ENCODE assay signal across 10 cellular contexts in the genomic region with DNA sequence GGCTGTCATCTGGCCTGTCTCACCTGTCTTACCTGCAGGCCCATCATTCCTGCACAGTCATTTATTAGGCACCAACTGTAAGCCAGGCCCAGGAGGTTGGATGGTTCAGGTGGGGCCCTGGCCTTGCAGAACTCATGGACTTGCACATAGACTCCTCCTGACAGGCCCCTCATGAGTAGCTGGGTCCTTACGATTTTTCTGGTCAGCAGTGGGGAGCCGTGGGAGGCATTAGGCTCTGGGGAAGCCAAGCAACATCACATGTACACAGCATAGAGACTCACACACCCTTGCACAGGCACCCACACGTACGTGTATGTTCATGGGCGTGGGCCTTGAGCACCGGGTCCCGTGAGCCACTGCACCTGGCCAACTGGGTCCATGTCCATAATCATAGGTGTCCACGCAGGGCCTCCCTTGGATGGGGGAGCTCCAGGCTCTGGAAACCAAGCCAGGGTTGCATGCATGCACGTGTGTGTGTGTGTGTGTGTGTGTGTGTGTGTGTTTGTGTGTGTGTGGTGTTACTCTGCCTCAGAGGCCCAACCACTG. TPM values are rescaled to one million over a fixed set of nuclear protein-coding genes. Genes with fewer than 3 reads are reported as not detected.
DNase-seq lines count a peak whose midpoint lies in the region; ATAC-seq, FAIRE-seq and TF ChIP-seq lines count a peak whose summit lies in the region.
"Had no signal": no experiment of that assay in that cellular context is flagged by ENCODE, and none has a peak within 500 bp of the region (broad histone marks: within the 10 kb centered on the region; RNA-seq: fewer than 3 reads in every experiment).

No MANE protein-coding gene starts in this region.

- H3K9me3 Mint-ChIP-seq in activated naive CD8-positive, alpha-beta T cell treated with anti-CD3 and anti-CD28 coated beads, Interleukin-2, amount 50 U/mL, for 24 hours, result no peaks in the 10 kb centered on the region
- H3K9me3 Mint-ChIP-seq in progenitor cell of endocrine pancreas (ENCODE audit: low read depth), result no peaks in the 10 kb centered on the region
- H3K9me3 Mint-ChIP-seq: H9 had no signal

- no peaks in the 10 kb centered on the region for H3K27me3 Mint-ChIP-seq in activated naive CD8-positive, alpha-beta T cell treated with anti-CD3 and anti-CD28 coated beads, Interleukin-2, amount 50 U/mL, for 24 hours
- peaks cover 7% of the 10 kb centered on the region for H3K27me3 Mint-ChIP-seq in progenitor cell of endocrine pancreas

- H3K27me3 ChIP-seq in small intestine (ENCODE audit: control insufficient read depth in 2 of 2, insufficient read depth in 2 of 2, low read length in 2 of 2) (no peaks in the 10 kb centered on the region), MG63 (no peaks in the 10 kb centered on the region), tibial nerve (no peaks in the 10 kb centered on the region)

- DNase-seq in activated CD4-positive, alpha-beta T cell treated with anti-CD3 and anti-CD28 coated beads for 48 hours, result peak; percentile 65
- no peak for DNase-seq in activated CD4-positive, alpha-beta T cell treated with anti-CD3 and anti-CD28 coated beads for 1 hour
- DNase-seq in activated naive CD8-positive, alpha-beta T cell treated with anti-CD3 and anti-CD28 coated beads, Interleukin-2, amount 50 U/mL, for 24 hours, result peak; percentile 44
- DNase-seq in small intestine (no peak), MG63 (no peak), progenitor cell of endocrine pancreas (ENCODE audit: low spot score, unreplicated experiment) (no peak), tibial nerve (ENCODE audit: low spot score in 2 of 2) (no peak)

- H3K27ac ChIP-seq in small intestine (ENCODE audit: low read depth in 1 of 2, low read length in 1 of 2) (peak overlapping the region; percentile 9 to 15), tibial nerve (peak overlapping the region in 2 of 4 donors; percentile 15 to 59)

- 49 to 57% (median 55%) methylated on average over 8 to 9 of the region's 9 CpGs for WGBS in small intestine, 3 donors
- 62 to 76% methylated on average over 5 to 9 of the region's 9 CpGs for WGBS in tibial nerve, 2 donors

- peaks cover 0 to 3% of the 10 kb centered on the region in 2 donors for H3K4me1 ChIP-seq in small intestine (ENCODE audit: control insufficient read depth in 2 of 2, insufficient read depth in 1 of 2, low read depth in 1 of 2, low read length in 1 of 2)
- H3K4me1 ChIP-seq in tibial nerve, result peaks cover 0 to 25% (median 20%) of the 10 kb centered on the region in 4 donors

- peak in 1 of 2 donors; percentile 1 for TF ChIP-seq POLR2A in tibial nerve (IDR thresholded peaks at IDR 0.05)

- peaks cover 93% of the 10 kb centered on the region for H3K4me1 Mint-ChIP-seq in activated naive CD8-positive, alpha-beta T cell treated with anti-CD3 and anti-CD28 coated beads, Interleukin-2, amount 50 U/mL, for 24 hours
- no peaks in the 10 kb centered on the region for H3K4me1 Mint-ChIP-seq in progenitor cell of endocrine pancreas (ENCODE audit: low read depth)

- TF ChIP-seq CTCF in progenitor cell of endocrine pancreas (IDR thresholded peaks at IDR 0.05; ENCODE audit: unreplicated experiment) (no peak), tibial nerve (IDR thresholded peaks at IDR 0.05) (no peak)

- H3K27ac Mint-ChIP-seq in activated naive CD8-positive, alpha-beta T cell treated with anti-CD3 and anti-CD28 coated beads, Interleukin-2, amount 50 U/mL, for 24 hours, result peak overlapping the region; percentile 99
- no peak overlapping the region for H3K27ac Mint-ChIP-seq in progenitor cell of endocrine pancreas
- H3K27ac Mint-ChIP-seq: H9 had no signal

- peak overlapping the region; percentile 61 for H3K4me3 Mint-ChIP-seq in activated naive CD8-positive, alpha-beta T cell treated with anti-CD3 and anti-CD28 coated beads, Interleukin-2, amount 50 U/mL, for 24 hours
- no peak overlapping the region for H3K4me3 Mint-ChIP-seq in progenitor cell of endocrine pancreas (ENCODE audit: low read depth)
- H3K4me3 Mint-ChIP-seq: H9 had no signal

- FAIRE-seq in small intestine (lab: Jason Lieb, UNC), result no peak
- FAIRE-seq: A549 had no signal

- ATAC-seq in HG03196 (IDR thresholded peaks at IDR 0.05; ENCODE audit: unreplicated experiment), result peak; percentile 3
- ATAC-seq in activated naive CD8-positive, alpha-beta T cell treated with anti-CD3 and anti-CD28 coated beads, Interleukin-2, amount 50 U/mL, for 24 hours, result peak; percentile 1

- peaks cover 6% of the 10 kb centered on the region for H3K36me3 Mint-ChIP-seq in activated naive CD8-positive, alpha-beta T cell treated with anti-CD3 and anti-CD28 coated beads, Interleukin-2, amount 50 U/mL, for 24 hours (ENCODE audit: low read depth)
- no peaks in the 10 kb centered on the region for H3K36me3 Mint-ChIP-seq in progenitor cell of endocrine pancreas (ENCODE audit: insufficient read depth)

- H3K4me3 ChIP-seq in small intestine (ENCODE audit: low read depth in 1 of 2, low read length in 2 of 2) (no peak overlapping the region), MG63 (no peak overlapping the region), tibial nerve (no peak overlapping the region)
- H3K4me3 ChIP-seq: A549 had no signal

- H3K36me3 ChIP-seq in small intestine (ENCODE audit: control insufficient read depth in 2 of 2, insufficient read depth in 2 of 2, low read length in 2 of 2) (no peaks in the 10 kb centered on the region), MG63 (no peaks in the 10 kb centered on the region), tibial nerve (no peaks in the 10 kb centered on the region)

- H3K9me3 ChIP-seq in small intestine (ENCODE audit: control insufficient read depth, low read depth), result no peaks in the 10 kb centered on the region
- H3K9me3 ChIP-seq in MG63, result no peaks in the 10 kb centered on the region
- H3K9me3 ChIP-seq in tibial nerve, result no peaks in the 10 kb centered on the region
- H3K9me3 ChIP-seq: A549 had no signal

- no peak for TF ChIP-seq EP300 in tibial nerve (IDR thresholded peaks at IDR 0.05)

RNA-seq across cellular contexts. Expression of gene CISH, which starts 20.3 kb away (rescaled TPM):
- 1 to 10 TPM; 4.8 to 7.8 (median 6.9) TPM for polyA plus RNA-seq in small intestine
- 0.20 TPM in 1 of 2 replicates, not detected in the other for total RNA-seq in MG63 (2014; rRNA removed; shearing (Covaris generic); ENCODE audit: low replicate concordance)
- total RNA-seq in progenitor cell of endocrine pancreas (4.9 and 5.2 TPM in 2 replicates), tibial nerve (10 to 100 TPM in 1 of 4 donors, 1 to 10 TPM in 3; 5.5 to 15.5 (median 5.8) TPM)

RNA-seq across cellular contexts. Expression of gene HEMK1, which starts 21.9 kb away (rescaled TPM):
- polyA plus RNA-seq in small intestine, result 10 to 100 TPM; 13.9 to 18.1 (median 13.9) TPM
- 4.3 and 23.3 TPM in 2 replicates for total RNA-seq in MG63 (2014; rRNA removed; shearing (Covaris generic); ENCODE audit: low replicate concordance)
- total RNA-seq in progenitor cell of endocrine pancreas (23.0 and 23.7 TPM in 2 replicates), tibial nerve (10 to 100 TPM in 1 of 4 donors, 1 to 10 TPM in 3; 6.9 to 10.2 (median 8.8) TPM)

RNA-seq across cellular contexts. Expression of gene C3orf18, which starts 23.7 kb away (rescaled TPM):
- polyA plus RNA-seq in small intestine, result 1 to 10 TPM; 1.1 to 3.9 (median 1.9) TPM
- 5.0 and 20.1 TPM in 2 replicates for total RNA-seq in MG63 (2014; rRNA removed; shearing (Covaris generic); ENCODE audit: low replicate concordance)
- total RNA-seq in progenitor cell of endocrine pancreas (12.0 and 12.5 TPM in 2 replicates), tibial nerve (10 to 100 TPM; 12.2 to 21.1 (median 19.1) TPM)

RNA-seq across cellular contexts. Expression of gene MAPKAPK3, which starts 25.7 kb away (rescaled TPM):
- 10 to 100 TPM; 28.2 to 34.4 (median 28.6) TPM for polyA plus RNA-seq in small intestine
- 23.7 and 33.4 TPM in 2 replicates for total RNA-seq in MG63 (2014; rRNA removed; shearing (Covaris generic); ENCODE audit: low replicate concordance)
- total RNA-seq in progenitor cell of endocrine pancreas (40.8 and 42.6 TPM in 2 replicates), tibial nerve (10 to 100 TPM; 17.2 to 53.7 (median 18.0) TPM)

Comparison
In these comparisons a context has a peak if more than half of its experiments do, and no peak if none do; other contexts are left out.
1. DNase-seq: peak in activated CD4-positive, alpha-beta T cell treated with anti-CD3 and anti-CD28 coated beads for 48 hours (single experiment) and activated naive CD8-positive, alpha-beta T cell treated with anti-CD3 and anti-CD28 coated beads, Interleukin-2, amount 50 U/mL, for 24 hours (single experiment); none in activated CD4-positive, alpha-beta T cell treated with anti-CD3 and anti-CD28 coated beads for 1 hour (single experiment), small intestine (single experiment), MG63 (single experiment), progenitor cell of endocrine pancreas (single experiment) and tibial nerve (0 of 2).